In genomic region chr15:70699873-70700272, GRCh38 we compare ENCODE assay signal across 18 cellular contexts.
DNase-seq lines count a peak whose midpoint lies in the region; ATAC-seq, FAIRE-seq and TF ChIP-seq lines count a peak whose summit lies in the region.
"Had no signal": no experiment of that assay in that cellular context is flagged by ENCODE, and none has a peak within 500 bp of the region (broad histone marks: within the 10 kb centered on the region; RNA-seq: fewer than 3 reads in every experiment).

No MANE protein-coding gene starts in this region.

- peaks cover 59% of the 10 kb centered on the region for H3K4me1 Mint-ChIP-seq in progenitor cell of endocrine pancreas (ENCODE audit: low read depth)

- DNase-seq in heart right ventricle = no peak
- no peak for DNase-seq in cardiac septum (ENCODE audit: low spot score)
- peak; percentile 38 for DNase-seq in fibroblast of peridontal ligament (ENCODE audit: extremely low read depth)
- DNase-seq in progenitor cell of endocrine pancreas (ENCODE audit: low spot score, unreplicated experiment) = no peak
- no peak for DNase-seq in upper lobe of left lung
- no peak for DNase-seq in ovary
- DNase-seq in NCI-H146 treated with DMSO at 0.1 percent for 48 hours (lab: John Stamatoyannopoulos, UW; ENCODE audit: unreplicated experiment) = no peak
- no peak for DNase-seq in HTR-8/SVneo (ENCODE audit: insufficient read length, low spot score)
- DNase-seq: ACHN; activated CD4-positive, alpha-beta T cell treated with anti-CD3 and anti-CD28 coated beads for 48 hours; activated CD8-positive, alpha-beta memory T cell treated with anti-CD3 and anti-CD28 coated beads, Interleukin-2, amount 50 U/mL, for 48 hours; activated naive CD4-positive, alpha-beta T cell treated with anti-CD3 and anti-CD28 coated beads for 36 hours; CD8-positive, alpha-beta T cell; effector memory CD8-positive, alpha-beta T cell; EL; H7; NCI-H187 treated with DMSO at 0.1 percent for 48 hours; stimulated activated CD4-positive, alpha-beta T cell treated with anti-CD3 and anti-CD28 coated beads, Interleukin-4, amount 100 ng/mL, for 1 hour had no signal

- intact Hi-C loops in heart right ventricle (cut with DNase I) (no loop called here), cardiac septum (cut with DNase I) (no loop called here), ovary (cut with DNase I) (no loop called here)

- peak overlapping the region; percentile 1 for H3K4me3 Mint-ChIP-seq in progenitor cell of endocrine pancreas (ENCODE audit: low read depth)
- H3K4me3 Mint-ChIP-seq: activated naive CD4-positive, alpha-beta T cell treated with anti-CD3 and anti-CD28 coated beads for 36 hours; CD8-positive, alpha-beta T cell; effector memory CD8-positive, alpha-beta T cell had no signal

- TF ChIP-seq POLR2A in upper lobe of left lung (IDR thresholded peaks at IDR 0.05) (no peak), ovary (IDR thresholded peaks at IDR 0.05) (no peak)

- peaks cover 4% of the 10 kb centered on the region for H3K36me3 Mint-ChIP-seq in progenitor cell of endocrine pancreas (ENCODE audit: insufficient read depth)
- H3K36me3 Mint-ChIP-seq: CD8-positive, alpha-beta T cell had no signal

- H3K9me3 ChIP-seq in heart right ventricle (no peaks in the 10 kb centered on the region), upper lobe of left lung (no peaks in the 10 kb centered on the region), ovary (no peaks in the 10 kb centered on the region)

- ATAC-seq in heart right ventricle (no peak), upper lobe of left lung (ENCODE audit: low FRiP score in 2 of 2) (no peak)
- ATAC-seq: CD8-positive, alpha-beta T cell; effector memory CD8-positive, alpha-beta T cell had no signal

- peaks cover 13 to 93% (median 73%) of the 10 kb centered on the region in 9 donors for H3K4me1 ChIP-seq in heart right ventricle
- peaks cover 11 to 37% (median 18%) of the 10 kb centered on the region in 4 donors for H3K4me1 ChIP-seq in upper lobe of left lung
- peaks cover 13% of the 10 kb centered on the region for H3K4me1 ChIP-seq in ovary (ENCODE audit: insufficient read depth)

- H3K27me3 ChIP-seq in heart right ventricle (no peaks in the 10 kb centered on the region), upper lobe of left lung (no peaks in the 10 kb centered on the region), ovary (no peaks in the 10 kb centered on the region)

- H3K4me3 ChIP-seq in heart right ventricle = peak overlapping the region in 6 of 10 donors; percentile 41 to 51 (median 44)
- H3K4me3 ChIP-seq in upper lobe of left lung = no peak overlapping the region
- no peak overlapping the region for H3K4me3 ChIP-seq in ovary

- no peaks in the 10 kb centered on the region for H3K9me3 Mint-ChIP-seq in progenitor cell of endocrine pancreas (ENCODE audit: low read depth)
- H3K9me3 Mint-ChIP-seq: activated naive CD4-positive, alpha-beta T cell treated with anti-CD3 and anti-CD28 coated beads for 36 hours; CD8-positive, alpha-beta T cell; effector memory CD8-positive, alpha-beta T cell had no signal

- TF ChIP-seq CTCF in heart right ventricle (IDR thresholded peaks at IDR 0.05) (no peak), progenitor cell of endocrine pancreas (IDR thresholded peaks at IDR 0.05; ENCODE audit: unreplicated experiment) (no peak), upper lobe of left lung (IDR thresholded peaks at IDR 0.05) (no peak), ovary (IDR thresholded peaks at IDR 0.05) (no peak)

- H3K27ac ChIP-seq in heart right ventricle = peak overlapping the region in 8 of 10 donors; percentile 47 to 80 (median 74)
- H3K27ac ChIP-seq in upper lobe of left lung = peak overlapping the region; percentile 4 to 71 (median 50)
- H3K27ac ChIP-seq in ovary = peak overlapping the region in 1 of 2 donors; percentile 21

- H3K36me3 ChIP-seq in heart right ventricle = peaks cover 0 to 23% (median 0%) of the 10 kb centered on the region in 9 donors
- H3K36me3 ChIP-seq in upper lobe of left lung = no peaks in the 10 kb centered on the region
- H3K36me3 ChIP-seq in ovary = no peaks in the 10 kb centered on the region

- peaks cover 3% of the 10 kb centered on the region for H3K27me3 Mint-ChIP-seq in progenitor cell of endocrine pancreas

- TF ChIP-seq EP300 in upper lobe of left lung (IDR thresholded peaks at IDR 0.05) (no peak), ovary (IDR thresholded peaks at IDR 0.05) (no peak)

- H3K27ac Mint-ChIP-seq in progenitor cell of endocrine pancreas = peak overlapping the region; percentile 94
- H3K27ac Mint-ChIP-seq: activated naive CD4-positive, alpha-beta T cell treated with anti-CD3 and anti-CD28 coated beads for 36 hours; CD8-positive, alpha-beta T cell; effector memory CD8-positive, alpha-beta T cell had no signal

- FAIRE-seq in HTR-8/SVneo (lab: Jason Lieb, UNC) = no peak

Comparison
In these comparisons a context has a peak if more than half of its experiments do, and no peak if none do; other contexts are left out.
1. H3K4me3 ChIP-seq: peak in heart right ventricle (6 of 10); none in upper lobe of left lung (0 of 4) and ovary (single experiment).